In genomic region chr9:136769710-136770191, GRCh38 we compare ENCODE assay signal across 6 cellular contexts. TPM values are rescaled to one million over a fixed set of nuclear protein-coding genes. Genes with fewer than 3 reads are reported as not detected.
DNase-seq lines count a peak whose midpoint lies in the region; ATAC-seq and TF ChIP-seq lines count a peak whose summit lies in the region.

No MANE protein-coding gene starts in this region.

- H3K36me3 ChIP-seq in DND-41 (ENCODE audit: insufficient read depth, low read length) (no peaks in the 10 kb centered on the region), sigmoid colon (no peaks in the 10 kb centered on the region)

- no peak overlapping the region for H2AFZ ChIP-seq in DND-41 (ENCODE audit: low read depth, low read length)

- H3K9me3 ChIP-seq in DND-41 (ENCODE audit: insufficient read depth, low read length, severe bottlenecking): peaks cover 8% of the 10 kb centered on the region
- peaks cover 0 to 4% (median 2%) of the 10 kb centered on the region in 4 donors for H3K9me3 ChIP-seq in sigmoid colon

- no peak overlapping the region for H3K27ac ChIP-seq in DND-41 (ENCODE audit: low read length)
- H3K27ac ChIP-seq in coronary artery: no peak overlapping the region
- no peak overlapping the region for H3K27ac ChIP-seq in sigmoid colon

- no peak overlapping the region for H3K9ac ChIP-seq in DND-41 (ENCODE audit: low read depth, low read length)

- no peak for TF ChIP-seq POLR2A in sigmoid colon (IDR thresholded peaks at IDR 0.05)

- H3K4me1 ChIP-seq in DND-41 (ENCODE audit: insufficient read depth, low read length) (no peaks in the 10 kb centered on the region), sigmoid colon (no peaks in the 10 kb centered on the region)

- peak; percentile 64 for TF ChIP-seq CTCF in DND-41 (IDR thresholded peaks at IDR 0.05; ENCODE audit: borderline replicate concordance, extremely low read depth, low read length, poor library complexity, severe bottlenecking)
- TF ChIP-seq CTCF in coronary artery (IDR thresholded peaks at IDR 0.05): peak; percentile 35
- peak in 2 of 4 experiments; percentile 30 to 39 for TF ChIP-seq CTCF in sigmoid colon (IDR thresholded peaks at IDR 0.05)

- DNase-seq in DND-41 (peak; percentile 60), NCI-H82 treated with DMSO at 0.1 percent for 48 hours (lab: John Stamatoyannopoulos, UW; ENCODE audit: unreplicated experiment) (peak; percentile 45), coronary artery (ENCODE audit: low spot score) (no peak), sigmoid colon (peak; percentile 58)

- TF ChIP-seq EP300 in sigmoid colon (IDR thresholded peaks at IDR 0.05): no peak

- H3K79me2 ChIP-seq in DND-41 (ENCODE audit: insufficient read depth, low read length): no peaks in the 10 kb centered on the region

- ATAC-seq in DND-41 (ENCODE audit: insufficient read depth, low read depth): peak; percentile 89
- ATAC-seq in GM18502 (IDR thresholded peaks at IDR 0.05; ENCODE audit: poor library complexity, unreplicated experiment): no peak
- ATAC-seq in GM21367 (IDR thresholded peaks at IDR 0.05; ENCODE audit: unreplicated experiment): no peak

- no peaks in the 10 kb centered on the region for H3K27me3 ChIP-seq in DND-41 (ENCODE audit: insufficient read depth, low read length, poor library complexity)
- H3K27me3 ChIP-seq in sigmoid colon: peaks cover 0 to 23% (median 11%) of the 10 kb centered on the region in 3 donors

- H4K20me1 ChIP-seq in DND-41 (ENCODE audit: insufficient read depth, low read length): no peaks in the 10 kb centered on the region

- intact Hi-C loops in sigmoid colon (cut with DNase I): no loop called here

- H3K4me2 ChIP-seq in DND-41 (ENCODE audit: insufficient read depth, low read length): no peak overlapping the region

- WGBS in sigmoid colon, 2 donors: 5 to 11% methylated on average over 16 of the region's 16 CpGs

- no peak overlapping the region for H3K4me3 ChIP-seq in DND-41 (ENCODE audit: low read depth in 1 of 2, low read length in 2 of 2)
- no peak overlapping the region for H3K4me3 ChIP-seq in coronary artery
- H3K4me3 ChIP-seq in sigmoid colon: no peak overlapping the region

RNA-seq across cellular contexts. Expression of gene LCN15, which starts 5.4 kb away (rescaled TPM):
- not detected for total RNA-seq in sigmoid colon
- 1 to 10 TPM in 2 of 3 donors, under 1 TPM in 1; 0.70 to 9.0 (median 6.6) TPM for polyA plus RNA-seq in sigmoid colon

RNA-seq across cellular contexts. Expression of gene LCN8, which starts 11.7 kb away (rescaled TPM):
- total RNA-seq in sigmoid colon: not detected
- under 1 TPM in 1 of 3 donors, not detected in 2; 0.04 TPM for polyA plus RNA-seq in sigmoid colon

RNA-seq across cellular contexts. Expression of gene TMEM141, which starts 21.4 kb away (rescaled TPM):
- total RNA-seq in sigmoid colon: 10 to 100 TPM; 37.5 to 84.7 (median 63.2) TPM
- polyA plus RNA-seq in sigmoid colon: 100 to 1,000 TPM; 345 to 629 (median 415) TPM

RNA-seq across cellular contexts. Expression of gene LCN6, which starts 21.4 kb away (rescaled TPM):
- 10 to 100 TPM in 1 of 4 donors, 1 to 10 TPM in 3; 1.2 to 19.1 (median 8.1) TPM for total RNA-seq in sigmoid colon
- polyA plus RNA-seq in sigmoid colon: 1 to 10 TPM; 2.3 to 5.9 (median 4.2) TPM

RNA-seq across cellular contexts. Expression of gene CCDC183, which starts 26.4 kb away (rescaled TPM):
- 1 to 10 TPM in 2 of 4 donors, under 1 TPM in 1, not detected in 1; 0.71 to 1.5 (median 1.1) TPM for total RNA-seq in sigmoid colon
- 1 to 10 TPM; 3.0 to 3.5 (median 3.0) TPM for polyA plus RNA-seq in sigmoid colon
